In the genomic region with DNA sequence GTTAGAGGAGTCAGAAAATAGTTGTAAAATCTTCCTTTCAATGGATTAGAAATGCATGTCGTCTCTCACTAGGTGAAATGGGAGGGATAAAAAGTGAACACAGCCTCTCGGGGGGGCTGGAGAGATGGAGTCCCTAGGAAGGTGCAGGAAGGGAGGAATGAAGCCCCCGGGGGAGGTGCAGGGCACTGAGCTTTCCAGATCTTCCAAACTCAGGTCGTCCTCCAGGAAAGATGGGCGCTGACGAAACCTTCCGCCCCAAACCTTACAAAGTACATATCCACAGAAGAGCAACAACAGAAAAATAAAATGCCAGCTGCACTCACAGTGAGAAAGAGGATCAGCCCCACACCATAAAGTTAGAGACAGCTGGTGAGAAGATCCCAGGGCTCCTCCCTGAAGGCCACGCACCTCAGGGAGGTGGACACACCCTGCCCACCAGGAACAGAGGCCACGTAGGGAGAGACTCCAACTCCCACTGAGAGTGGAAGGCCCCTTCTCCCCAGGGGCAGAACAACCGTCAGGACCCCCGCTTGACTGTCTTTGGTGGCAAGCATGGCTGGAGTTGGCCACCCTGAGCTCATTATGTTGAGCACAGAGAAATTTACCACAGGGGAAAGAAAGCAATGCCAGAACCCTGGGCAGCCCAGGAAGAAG, we compare ENCODE assay signal across 18 cellular contexts.
DNase-seq lines count a peak whose midpoint lies in the region; ATAC-seq and TF ChIP-seq lines count a peak whose summit lies in the region.
"Had no signal": no experiment of that assay in that cellular context is flagged by ENCODE, and none has a peak within 500 bp of the region (broad histone marks: within the 10 kb centered on the region; RNA-seq: fewer than 3 reads in every experiment).

No MANE protein-coding gene starts in this region.

- peaks cover 11% of the 10 kb centered on the region for H3K9me3 Mint-ChIP-seq in dendritic cell treated with granulocyte-macrophage colony-stimulating factor and Interleukin-4, amounts not matched to agents 40 ng/mL and 50 ng/mL, for 4 days

- H4K20me1 ChIP-seq in PC-9 (ENCODE audit: insufficient read depth): no peaks in the 10 kb centered on the region

- no peak for TF ChIP-seq EP300 in sigmoid colon (IDR thresholded peaks at IDR 0.05)

- BruUV-seq in PC-9 (replicated peaks; lab: Mats Ljungman, UMichigan): no TSS peak

- H3K27me3 Mint-ChIP-seq in dendritic cell treated with granulocyte-macrophage colony-stimulating factor and Interleukin-4, amounts not matched to agents 40 ng/mL and 50 ng/mL, for 4 days: no peaks in the 10 kb centered on the region

- H3K27ac ChIP-seq in PC-9 (peak overlapping the region; percentile 10; the same call in 1 of the 2 replicates), sigmoid colon (peak overlapping the region; percentile 8 to 57 (median 46))
- H3K27ac ChIP-seq: SK-N-MC, VCaP had no signal

- H3K4me1 ChIP-seq in PC-9 (replicated peaks; ENCODE audit: insufficient read depth): peaks cover 35% of the 10 kb centered on the region
- peaks cover 0 to 20% (median 13%) of the 10 kb centered on the region in 4 donors for H3K4me1 ChIP-seq in sigmoid colon

- no peak for ATAC-seq in HG03045 (IDR thresholded peaks at IDR 0.05; ENCODE audit: unreplicated experiment)
- ATAC-seq: GM12878, left lobe of liver had no signal

- no peak for TF ChIP-seq POLR2A in sigmoid colon (IDR thresholded peaks at IDR 0.05)

- H3K36me3 ChIP-seq in PC-9 (ENCODE audit: low read depth): no peaks in the 10 kb centered on the region
- no peaks in the 10 kb centered on the region for H3K36me3 ChIP-seq in sigmoid colon
- H3K36me3 ChIP-seq: HAP-1, tibial artery had no signal

- 92 to 93% methylated on average over 11 of the region's 11 CpGs for WGBS in sigmoid colon, 2 donors

- no peaks in the 10 kb centered on the region for H3K27me3 ChIP-seq in PC-9 (ENCODE audit: insufficient read depth, low read depth)
- H3K27me3 ChIP-seq in sigmoid colon: no peaks in the 10 kb centered on the region
- H3K27me3 ChIP-seq: tibial artery had no signal

- no peak overlapping the region for H2AFZ ChIP-seq in PC-9

- DNase-seq in activated T-cell treated with anti-CD3 and anti-CD28 coated beads, Interleukin-2, amount 50 U/mL, for 48 hours: peak; percentile 21 to 26
- DNase-seq in activated T-cell treated with anti-CD3 and anti-CD28 coated beads for 4 hours (no peak), PC-9 (no peak), sigmoid colon (no peak), NCI-H1930 (lab: John Stamatoyannopoulos, UW) (no peak), kidney tubule cell (ENCODE audit: low spot score) (no peak)
- DNase-seq: hippocampal formation, KBM-7, NCI-H1417, NCI-H2227 treated with DMSO at 0.1 percent for 48 hours had no signal

- CTCF ChIA-PET in PC-9 (lab: Charles Lee): no interaction called here

- intact Hi-C loops in PC-9 (cut with micrococcal nuclease; ENCODE audit: unreplicated experiment) (no loop called here), sigmoid colon (cut with DNase I) (loop anchor here (5.0 kb wide), 1 partner anchor 270 kb away; no protein-coding TSS in a partner anchor)
- intact Hi-C loops in dendritic cell treated with granulocyte-macrophage colony-stimulating factor and Interleukin-4, amounts not matched to agents 40 ng/mL and 50 ng/mL, for 4 days (cut with micrococcal nuclease): no loop called here

- H3K4me3 Mint-ChIP-seq in dendritic cell treated with granulocyte-macrophage colony-stimulating factor and Interleukin-4, amounts not matched to agents 40 ng/mL and 50 ng/mL, for 4 days: no peak overlapping the region

- H3K36me3 Mint-ChIP-seq in dendritic cell treated with granulocyte-macrophage colony-stimulating factor and Interleukin-4, amounts not matched to agents 40 ng/mL and 50 ng/mL, for 4 days (ENCODE audit: low read depth): no peaks in the 10 kb centered on the region

- peaks cover 10% of the 10 kb centered on the region for H3F3A ChIP-seq in PC-9 (ENCODE audit: insufficient read depth, low read depth)

- H3K4me1 Mint-ChIP-seq in dendritic cell treated with granulocyte-macrophage colony-stimulating factor and Interleukin-4, amounts not matched to agents 40 ng/mL and 50 ng/mL, for 4 days (ENCODE audit: low read depth): peaks cover 50% of the 10 kb centered on the region

- POLR2A ChIA-PET in PC-9 (lab: Charles Lee; ENCODE audit: unreplicated experiment): no interaction called here

- H3K4me3 ChIP-seq in PC-9 (no peak overlapping the region), sigmoid colon (no peak overlapping the region)
- H3K4me3 ChIP-seq: GM12878, HAP-1, SK-N-MC, tibial artery had no signal

- H3K9me3 ChIP-seq in PC-9 (ENCODE audit: insufficient read depth, low read depth) (0 out of 2 replicates have a peak, but pooled peaks cover 6% of the 10 kb centered on the region), sigmoid colon (no peaks in the 10 kb centered on the region)
- H3K9me3 ChIP-seq: HAP-1, tibial artery had no signal

- no peaks in the 10 kb centered on the region for H3K9me2 ChIP-seq in PC-9 (ENCODE audit: insufficient read depth)

- H3K27ac Mint-ChIP-seq in dendritic cell treated with granulocyte-macrophage colony-stimulating factor and Interleukin-4, amounts not matched to agents 40 ng/mL and 50 ng/mL, for 4 days: peak overlapping the region; percentile 75

- H3K4me2 ChIP-seq in PC-9: peak overlapping the region; percentile 18; the same call in 1 of the 2 replicates

- TF ChIP-seq CTCF in PC-9 (conservative IDR thresholded peaks at IDR 0.05) (no peak), sigmoid colon (IDR thresholded peaks at IDR 0.05) (no peak)

- no peaks in the 10 kb centered on the region for H3K79me2 ChIP-seq in PC-9 (ENCODE audit: low read depth)

Comparison
In these comparisons a context has a peak if more than half of its experiments do, and no peak if none do; other contexts are left out.
1. DNase-seq: peak in activated T-cell treated with anti-CD3 and anti-CD28 coated beads, Interleukin-2, amount 50 U/mL, for 48 hours (2 of 2); none in activated T-cell treated with anti-CD3 and anti-CD28 coated beads for 4 hours (single experiment), PC-9 (0 of 2), sigmoid colon (single experiment), NCI-H1930 (0 of 2) and kidney tubule cell (single experiment).